Comparison of ENCODE assay signal across 1 cellular context in genomic region chr1:68181165-68181556, GRCh38.
TF ChIP-seq lines count a peak whose summit lies in the region.

No MANE protein-coding gene starts in this region.

TF ChIP-seq in endothelial cell of umbilical vein, 7 proteins besides CTCF, POLR2A, EP300 and RAD21:
- TF ChIP-seq POLR2AphosphoS5 (IDR thresholded peaks at IDR 0.05; ENCODE audit: insufficient read depth, low read depth, low read length) (no peak), FOS (IDR thresholded peaks at IDR 0.05; ENCODE audit: borderline replicate concordance, insufficient read depth, low read length) (no peak), MAX (IDR thresholded peaks at IDR 0.05; ENCODE audit: insufficient read depth, insufficient read length) (peak; percentile 17)
